8 cellular contexts compared by ENCODE assay signal in genomic region chr1:151024540-151025146, GRCh38. TPM values are rescaled to one million over a fixed set of nuclear protein-coding genes. Genes with fewer than 3 reads are reported as not detected.
DNase-seq lines count a peak whose midpoint lies in the region; ATAC-seq and TF ChIP-seq lines count a peak whose summit lies in the region.

No MANE protein-coding gene starts in this region.

- TF ChIP-seq EP300 in ovary (IDR thresholded peaks at IDR 0.05), result no peak

- DNase-seq in DMS79 (lab: John Stamatoyannopoulos, UW) (peak; percentile 38), Kasumi-1 (lab: John Stamatoyannopoulos, UW) (peak; percentile 75 to 77), SHP77 treated with DMSO at 0.1 percent for 48 hours (lab: John Stamatoyannopoulos, UW) (peak; percentile 76), germinal center (ENCODE audit: low spot score) (peak; percentile 78), ovary (peak; percentile 67 to 82 (median 81)), thyroid gland (peak; percentile 81 to 84)
- DNase-seq in activated gamma-delta T cell treated with anti-CD3 and anti-CD28 coated beads, Interleukin-2, amount 50 U/mL, for 16 hours (ENCODE audit: low read depth), result peak; percentile 81

- H3K9me3 ChIP-seq in ovary, result no peaks in the 10 kb centered on the region
- H3K9me3 ChIP-seq in thyroid gland, result no peaks in the 10 kb centered on the region

- ATAC-seq in GM21526 (IDR thresholded peaks at IDR 0.05; ENCODE audit: low FRiP score, unreplicated experiment), result no peak

- TF ChIP-seq POLR2A in ovary (IDR thresholded peaks at IDR 0.05) (no peak), thyroid gland (IDR thresholded peaks at IDR 0.05) (no peak)

- TF ChIP-seq CTCF in ovary (IDR thresholded peaks at IDR 0.05), result peak in 2 of 3 donors; percentile 40 to 59
- TF ChIP-seq CTCF in thyroid gland (IDR thresholded peaks at IDR 0.05), result peak in 5 of 6 experiments; percentile 59 to 74 (median 67)

- H3K36me3 ChIP-seq in ovary, result no peaks in the 10 kb centered on the region
- H3K36me3 ChIP-seq in thyroid gland, result peaks cover 28 to 38% of the 10 kb centered on the region in 2 donors

- H3K27me3 ChIP-seq in ovary (no peaks in the 10 kb centered on the region), thyroid gland (no peaks in the 10 kb centered on the region)

- no peaks in the 10 kb centered on the region for H3K4me1 ChIP-seq in ovary (ENCODE audit: insufficient read depth)
- H3K4me1 ChIP-seq in thyroid gland, result peaks cover 10 to 29% of the 10 kb centered on the region in 2 donors

- intact Hi-C loops in ovary (cut with DNase I), result loop anchor here in 2 of 4 donors (5.0 kb wide), 1 partner anchor 133 kb away; the partner anchor contains the start of gene TNFAIP8L2 (in 2 of the 2)
- intact Hi-C loops in thyroid gland (cut with DNase I), result loop anchor here (10.0 kb wide), 1 partner anchor 130 kb away; the partner anchor contains the start of gene TNFAIP8L2

- H3K27ac ChIP-seq in ovary, result no peak overlapping the region
- peak overlapping the region; percentile 3 to 80 (median 20) for H3K27ac ChIP-seq in thyroid gland

- 35 to 44% (median 39%) methylated on average over 6 of the region's 6 CpGs for WGBS in ovary, 3 donors
- 27 to 42% methylated on average over 5 to 6 of the region's 6 CpGs for WGBS in thyroid gland, 2 donors

- no peak overlapping the region for H3K4me3 ChIP-seq in ovary
- H3K4me3 ChIP-seq in thyroid gland (replicated peaks in 1 of 3), result no peak overlapping the region

RNA-seq across cellular contexts. Expression of gene BNIPL, which starts 11.7 kb away (rescaled TPM):
- 10 to 100 TPM in 1 of 7 donors, 1 to 10 TPM in 1, under 1 TPM in 5; 0.17 to 10.6 (median 0.60) TPM for total RNA-seq in ovary
- under 1 TPM; 0.13 to 0.32 TPM for polyA plus RNA-seq in ovary
- total RNA-seq in thyroid gland, result 10 to 100 TPM in 1 of 4 donors, 1 to 10 TPM in 3; 4.0 to 16.8 (median 5.0) TPM

RNA-seq across cellular contexts. Expression of gene PRUNE1, which starts 16.4 kb away (rescaled TPM):
- total RNA-seq in ovary (10 to 100 TPM; 19.1 to 27.2 (median 22.9) TPM), thyroid gland (10 to 100 TPM; 66.0 to 79.0 (median 76.3) TPM)
- 10 to 100 TPM; 17.2 to 30.7 TPM for polyA plus RNA-seq in ovary

RNA-seq across cellular contexts. Expression of gene MINDY1, which starts 17.9 kb away (rescaled TPM):
- total RNA-seq in ovary (10 to 100 TPM; 17.1 to 35.6 (median 26.9) TPM), thyroid gland (100 to 1,000 TPM in 1 of 4 donors, 10 to 100 TPM in 3; 50.9 to 103 (median 90.4) TPM)
- polyA plus RNA-seq in ovary, result 10 to 100 TPM; 22.1 to 33.0 TPM

RNA-seq across cellular contexts. Expression of gene C1orf56, which starts 22.9 kb away (rescaled TPM):
- total RNA-seq in ovary, result 1 to 10 TPM; 3.9 to 9.1 (median 7.3) TPM
- 1 to 10 TPM; 2.6 to 6.6 TPM for polyA plus RNA-seq in ovary
- total RNA-seq in thyroid gland, result 10 to 100 TPM in 3 of 4 donors, 1 to 10 TPM in 1; 7.8 to 22.6 (median 14.8) TPM

RNA-seq across cellular contexts. Expression of gene CDC42SE1, which starts 34.8 kb away (rescaled TPM):
- total RNA-seq in ovary (10 to 100 TPM; 37.6 to 81.9 (median 56.3) TPM), thyroid gland (10 to 100 TPM; 64.9 to 95.3 (median 82.2) TPM)
- 10 to 100 TPM; 26.0 to 73.4 TPM for polyA plus RNA-seq in ovary

Comparison
In these comparisons a context has a peak if more than half of its experiments do, and no peak if none do; other contexts are left out.
1. H3K27ac ChIP-seq: peak in thyroid gland (3 of 3); none in ovary (0 of 2).
2. Peak in every context shown above with its lines, with median percentiles within 50 percentile points of each other: DNase-seq.